Comparison of ENCODE assay signal across 8 cellular contexts in the genomic region with DNA sequence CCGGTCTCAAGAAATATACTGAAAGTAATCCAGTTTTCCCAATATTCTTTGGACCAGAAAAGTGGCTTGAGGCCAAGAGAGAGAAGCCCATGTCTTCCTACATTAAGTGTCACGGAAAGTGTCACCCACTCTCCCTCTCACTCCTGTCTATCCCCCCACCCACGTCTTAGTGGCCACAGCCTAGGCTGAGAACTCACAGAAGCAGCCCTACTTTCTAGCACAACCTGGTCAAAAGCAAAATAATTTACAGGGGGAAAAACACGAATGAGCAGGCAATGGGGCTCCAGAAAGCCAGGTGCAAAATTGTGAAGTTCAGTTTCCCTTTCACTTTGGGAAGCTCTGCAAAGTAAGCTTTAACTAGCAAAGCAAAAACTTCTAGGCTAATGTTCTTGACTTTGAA.
A peak's percentile ranks its signal among the peaks of the same experiment; 100 is the strongest.
DNase-seq lines count a peak whose midpoint lies in the region; ATAC-seq and TF ChIP-seq lines count a peak whose summit lies in the region.

No MANE protein-coding gene starts in this region.

- H3K4me3 Mint-ChIP-seq in MCF 10A (ENCODE audit: unreplicated experiment): no peak overlapping the region
- peak overlapping the region; percentile 88 for H3K4me3 Mint-ChIP-seq in activated naive CD8-positive, alpha-beta T cell treated with anti-CD3 and anti-CD28 coated beads, Interleukin-2, amount 10 ng/mL, durations not matched to agents 7 days and 5 days

- no peak for TF ChIP-seq POLR2A in breast epithelium (IDR thresholded peaks at IDR 0.05)

- intact Hi-C loops in breast epithelium (cut with DNase I; ENCODE audit: low total_unique reads) (no loop called here), MCF 10A (cut with micrococcal nuclease) (loop anchor here (10.0 kb wide), 1 partner anchor 922 kb away; no protein-coding TSS in a partner anchor)

- H3K36me3 Mint-ChIP-seq in MCF 10A (ENCODE audit: insufficient read depth, unreplicated experiment): no peaks in the 10 kb centered on the region
- peaks cover 14% of the 10 kb centered on the region for H3K36me3 Mint-ChIP-seq in activated naive CD8-positive, alpha-beta T cell treated with anti-CD3 and anti-CD28 coated beads, Interleukin-2, amount 10 ng/mL, durations not matched to agents 7 days and 5 days

- H3K27me3 ChIP-seq in breast epithelium (no peaks in the 10 kb centered on the region), thoracic aorta (replicated peaks; ENCODE audit: insufficient read depth) (no peaks in the 10 kb centered on the region)

- H3K4me1 ChIP-seq in breast epithelium (no peaks in the 10 kb centered on the region), thoracic aorta (ENCODE audit: control insufficient read depth in 1 of 2, low read depth in 2 of 2) (peaks cover 0 to 2% of the 10 kb centered on the region in 2 donors)

- H3K9me3 Mint-ChIP-seq in MCF 10A (ENCODE audit: unreplicated experiment): no peaks in the 10 kb centered on the region
- H3K9me3 Mint-ChIP-seq in activated naive CD8-positive, alpha-beta T cell treated with anti-CD3 and anti-CD28 coated beads, Interleukin-2, amount 10 ng/mL, durations not matched to agents 7 days and 5 days: no peaks in the 10 kb centered on the region

- H3K36me3 ChIP-seq in breast epithelium (no peaks in the 10 kb centered on the region), thoracic aorta (no peaks in the 10 kb centered on the region)

- TF ChIP-seq CTCF in breast epithelium (IDR thresholded peaks at IDR 0.05): no peak
- TF ChIP-seq CTCF in MCF 10A (IDR thresholded peaks at IDR 0.05; ENCODE audit: unreplicated experiment): no peak
- TF ChIP-seq CTCF in thoracic aorta (IDR thresholded peaks at IDR 0.05): no peak

- no peaks in the 10 kb centered on the region for H3K9me3 ChIP-seq in breast epithelium
- no peaks in the 10 kb centered on the region for H3K9me3 ChIP-seq in thoracic aorta

- H3K4me1 Mint-ChIP-seq in MCF 10A (ENCODE audit: insufficient read depth, unreplicated experiment): peaks cover 4% of the 10 kb centered on the region
- H3K4me1 Mint-ChIP-seq in activated naive CD8-positive, alpha-beta T cell treated with anti-CD3 and anti-CD28 coated beads, Interleukin-2, amount 10 ng/mL, durations not matched to agents 7 days and 5 days: peaks cover 23% of the 10 kb centered on the region

- H3K27me3 Mint-ChIP-seq in MCF 10A (ENCODE audit: insufficient read depth, unreplicated experiment): no peaks in the 10 kb centered on the region
- H3K27me3 Mint-ChIP-seq in activated naive CD8-positive, alpha-beta T cell treated with anti-CD3 and anti-CD28 coated beads, Interleukin-2, amount 10 ng/mL, durations not matched to agents 7 days and 5 days: no peaks in the 10 kb centered on the region

- CTCF ChIA-PET in MCF 10A (lab: Yijun Ruan, JAX): interaction anchor here (0.7 to 7.7 kb wide), 5 partner anchors 11 to 128 kb away, joined by 3 to 160 read pairs (median 4); no protein-coding TSS in a partner anchor

- DNase-seq in breast epithelium (ENCODE audit: low spot score in 2 of 2) (no peak), MCF 10A (ENCODE audit: unreplicated experiment) (no peak), thoracic aorta (ENCODE audit: low spot score) (no peak), globus pallidus (ENCODE audit: low spot score) (no peak), GDM1 (lab: John Stamatoyannopoulos, UW) (no peak), OCI-M2 (lab: John Stamatoyannopoulos, UW; ENCODE audit: unreplicated experiment) (no peak)
- DNase-seq in activated naive CD8-positive, alpha-beta T cell treated with anti-CD3 and anti-CD28 coated beads, Interleukin-2, amount 10 ng/mL, durations not matched to agents 7 days and 5 days: no peak

- H3K4me3 ChIP-seq in breast epithelium (peak overlapping the region in 2 of 3 donors; percentile 23 to 26), thoracic aorta (peak overlapping the region; percentile 55)

- H3K27ac ChIP-seq in breast epithelium (peak overlapping the region; percentile 55 to 56), thoracic aorta (peak overlapping the region in 1 of 2 donors; percentile 23)

- no TSS peak for BruUV-seq in MCF 10A (replicated peaks; lab: Mats Ljungman, UMichigan)

- POLR2A ChIA-PET in MCF 10A (lab: Yijun Ruan, JAX): interaction anchor here (1.9 kb wide), 1 partner anchor 120 kb away, joined by 6 read pairs; no protein-coding TSS in a partner anchor
- POLR2A ChIA-PET in activated naive CD8-positive, alpha-beta T cell treated with anti-CD3 and anti-CD28 coated beads, Interleukin-2, amount 10 ng/mL, durations not matched to agents 7 days and 5 days (lab: Charles Lee): interaction anchor here (0.7 to 1.8 kb wide), 8 partner anchors 51 to 352 kb away, joined by 3 to 6 read pairs (median 4); no protein-coding TSS in a partner anchor

- no peak overlapping the region for H3K27ac Mint-ChIP-seq in MCF 10A (ENCODE audit: low read depth, unreplicated experiment)
- H3K27ac Mint-ChIP-seq in activated naive CD8-positive, alpha-beta T cell treated with anti-CD3 and anti-CD28 coated beads, Interleukin-2, amount 10 ng/mL, durations not matched to agents 7 days and 5 days: peak overlapping the region; percentile 93

- ATAC-seq in HG03097 (IDR thresholded peaks at IDR 0.05; ENCODE audit: low FRiP score, unreplicated experiment) (peak; percentile 36), thoracic aorta (ENCODE audit: insufficient number of reproducible peaks, low FRiP score, low read depth) (no peak)
- ATAC-seq in activated naive CD8-positive, alpha-beta T cell treated with anti-CD3 and anti-CD28 coated beads, Interleukin-2, amount 10 ng/mL, durations not matched to agents 7 days and 5 days (ENCODE audit: low read depth): no peak
